ENCODE assay signal across 8 cellular contexts in the genomic region with DNA sequence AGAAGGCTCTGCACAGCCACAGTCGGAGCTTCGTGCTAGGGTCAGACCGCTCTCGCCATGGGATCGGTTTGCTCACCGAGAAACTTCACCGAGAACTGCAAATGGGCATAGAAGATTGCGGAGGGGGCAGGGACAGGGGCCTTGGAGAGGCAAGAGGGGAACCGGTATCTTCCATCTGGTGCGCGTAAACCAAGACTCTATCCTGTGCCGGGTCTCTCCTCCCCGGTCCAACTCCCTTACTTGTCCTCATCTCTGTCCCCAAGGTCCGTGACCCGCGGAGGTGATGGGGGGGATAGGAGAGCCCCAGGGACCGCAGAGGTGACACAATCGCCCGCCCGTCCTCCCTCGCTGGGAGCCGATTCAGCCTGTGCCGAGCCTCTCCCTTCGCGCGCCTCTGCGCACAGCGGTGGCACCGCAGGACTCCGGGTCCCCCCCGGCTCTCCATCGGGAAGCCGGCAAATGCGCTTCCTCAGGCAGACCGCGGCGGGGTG. TPM values are rescaled to one million over a fixed set of nuclear protein-coding genes. Genes with fewer than 3 reads are reported as not detected.
DNase-seq lines count a peak whose midpoint lies in the region; ATAC-seq, FAIRE-seq and TF ChIP-seq lines count a peak whose summit lies in the region.

No MANE protein-coding gene starts in this region.

- no peak overlapping the region for H3K56ac ChIP-seq in H1 (replicated peaks; ENCODE audit: insufficient read length, low read depth, low read length)

- no peak overlapping the region for H2AFZ ChIP-seq in H1 (ENCODE audit: low read length)

- TF ChIP-seq RAD21 in H1 (IDR thresholded peaks at IDR 0.05 in 1 of 2, conservative IDR thresholded peaks at IDR 0.05 in 1 of 2; ENCODE audit: low read depth in 2 of 2, low read length in 2 of 2), result no peak

- H2BK12ac ChIP-seq in H1 (ENCODE audit: low read depth, low read length), result no peak overlapping the region

- no peak overlapping the region for H2BK120ac ChIP-seq in H1 (replicated peaks; ENCODE audit: low read depth, low read length)

- H3K23me2 ChIP-seq in H1 (ENCODE audit: low read depth, low read length), result peaks cover 17% of the 10 kb centered on the region; the same call in 1 of the 2 replicates

- H3K79me2 ChIP-seq in H1 (ENCODE audit: control insufficient read depth in 1 of 2, insufficient read depth in 2 of 2, low read length in 2 of 2), result no peaks in the 10 kb centered on the region

- H4K8ac ChIP-seq in H1 (ENCODE audit: extremely low read depth, insufficient read depth, low read length), result peak overlapping the region; percentile 4

- 1% methylated on average over 26 of the region's 37 CpGs; no CpG with 5 or more reads in 1 of the 2 experiments for WGBS in H1 (ENCODE audit: extremely low coverage in 1 of 2, insufficient coverage in 1 of 2, insufficient read length in 1 of 2, insufficient replicate concordance in 2 of 2, low coverage in 1 of 2, low lambda C conversion rate in 2 of 2, missing lambda C conversion rate in 1 of 2), 2 experiments
- WGBS in urinary bladder, result 2% methylated on average over 37 of the region's 37 CpGs

- peak overlapping the region; percentile 83 to 90 for H3K4me2 ChIP-seq in H1 (ENCODE audit: insufficient read depth in 1 of 2, low read depth in 2 of 2, low read length in 2 of 2)

- H3K27me3 ChIP-seq in H1 (replicated peaks in 1 of 4; ENCODE audit: control insufficient read depth in 3 of 4, extremely low read depth in 1 of 4, insufficient read depth in 3 of 4, low read length in 3 of 4) (peaks cover 69 to 89% (median 86%) of the 10 kb centered on the region in 4 experiments), mononuclear cell (ENCODE audit: insufficient read depth, low read length) (peaks cover 39% of the 10 kb centered on the region)

- no peak for TF ChIP-seq POLR2A in H1 (IDR thresholded peaks at IDR 0.05; ENCODE audit: control extremely low read depth in 1 of 2, low read depth in 2 of 2, low read length in 2 of 2)

- no peaks in the 10 kb centered on the region for H3K36me3 ChIP-seq in H1 (ENCODE audit: control insufficient read depth in 2 of 4, insufficient read depth in 4 of 4, low read length in 3 of 4)
- H3K36me3 ChIP-seq in urinary bladder (ENCODE audit: insufficient read depth), result no peaks in the 10 kb centered on the region

- H2BK5ac ChIP-seq in H1 (ENCODE audit: low read depth, low read length), result no peak overlapping the region

- H3K9me3 ChIP-seq in H1 (ENCODE audit: insufficient read depth in 2 of 2, low read depth in 1 of 2, low read length in 1 of 2) (no peaks in the 10 kb centered on the region), mononuclear cell (ENCODE audit: low read depth, low read length) (no peaks in the 10 kb centered on the region)

- POLR2A ChIA-PET in H1 (lab: Charles Lee; ENCODE audit: partially characterized antibody), result interaction anchor here (0.7 to 1.3 kb wide), 3 partner anchors 12 to 110 kb away, joined by 3 to 4 read pairs (median 3); no protein-coding TSS in a partner anchor

- H4K20me1 ChIP-seq in H1 (replicated peaks in 1 of 2; ENCODE audit: control insufficient read depth in 1 of 2, insufficient read depth in 2 of 2, low read length in 2 of 2), result peaks cover 9 to 11% of the 10 kb centered on the region in 2 experiments

- no peak overlapping the region for H2AK5ac ChIP-seq in H1 (ENCODE audit: low read depth, low read length)

- no peak for TF ChIP-seq CTCF in H1 (IDR thresholded peaks at IDR 0.05; ENCODE audit: control extremely low read depth in 1 of 3, insufficient read depth in 1 of 3, low read depth in 1 of 3, low read length in 3 of 3)

- no peak overlapping the region for H3K23ac ChIP-seq in H1 (ENCODE audit: insufficient read length)

- H3K14ac ChIP-seq in H1 (ENCODE audit: insufficient read length), result no peak overlapping the region

- H4K91ac ChIP-seq in H1 (replicated peaks; ENCODE audit: insufficient read length, low read length), result no peak overlapping the region

- H3K4ac ChIP-seq in H1 (replicated peaks; ENCODE audit: insufficient read length, low read depth, low read length), result no peak overlapping the region

- H4K5ac ChIP-seq in H1 (ENCODE audit: insufficient read length, low read depth, low read length), result no peak overlapping the region

- H3K18ac ChIP-seq in H1 (ENCODE audit: extremely low read depth, low read length), result peak overlapping the region; percentile 65; the same call in 1 of the 2 replicates

- TF ChIP-seq EP300 in H1 (IDR thresholded peaks at IDR 0.05; ENCODE audit: borderline replicate concordance in 1 of 2, low read depth in 2 of 2, low read length in 2 of 2), result no peak

- H3K4me3 ChIP-seq in H1 (ENCODE audit: extremely low read depth in 1 of 4, insufficient read depth in 2 of 4, low read depth in 3 of 4, low read length in 4 of 4) (peak overlapping the region; percentile 24 to 79 (median 42)), mononuclear cell (ENCODE audit: low read length) (peak overlapping the region; percentile 46), urinary bladder (ENCODE audit: low read depth, low read length) (peak overlapping the region; percentile 76)

- H2BK20ac ChIP-seq in H1 (ENCODE audit: low read length), result no peak overlapping the region

- DNase-seq in NCI-H146 (lab: John Stamatoyannopoulos, UW) (peak; percentile 14), NCI-H146 treated with DMSO at 0.1 percent for 48 hours (lab: John Stamatoyannopoulos, UW; ENCODE audit: unreplicated experiment) (no peak), RKO (ENCODE audit: low spot score) (peak; percentile 62), H1 (ENCODE audit: low read depth in 1 of 2, low spot score in 2 of 2) (peak in 1 of 2 experiments; percentile 70), NCI-H1436 treated with DMSO at 0.1 percent for 48 hours (lab: John Stamatoyannopoulos, UW) (no peak)

- CTCF ChIA-PET in H1 (lab: Charles Lee; ENCODE audit: partially characterized antibody), result interaction anchor here (0.9 to 3.3 kb wide), 7 partner anchors 9 to 318 kb away, joined by 3 to 16 read pairs (median 4); no protein-coding TSS in a partner anchor

- FAIRE-seq in H1 (lab: Jason Lieb, UNC), result no peak

- H3K4me1 ChIP-seq in H1 (replicated peaks in 1 of 4; ENCODE audit: control insufficient read depth in 3 of 4, insufficient read depth in 4 of 4, low read length in 3 of 4), result peaks cover 0 to 12% (median 3%) of the 10 kb centered on the region in 4 experiments
- H3K4me1 ChIP-seq in mononuclear cell (ENCODE audit: insufficient read depth, low read length), result peaks cover 20% of the 10 kb centered on the region
- H3K4me1 ChIP-seq in urinary bladder (ENCODE audit: insufficient read depth), result no peaks in the 10 kb centered on the region

- no peak overlapping the region for H3K9ac ChIP-seq in H1 (replicated peaks in 1 of 4; ENCODE audit: extremely low read depth in 1 of 4, low read depth in 3 of 4, low read length in 3 of 4)

- H3K79me1 ChIP-seq in H1 (ENCODE audit: low read depth, low read length), result no peaks in the 10 kb centered on the region

- no peak for ATAC-seq in HG02642 (IDR thresholded peaks at IDR 0.05; ENCODE audit: poor library complexity, unreplicated experiment)

- H3K27ac ChIP-seq in H1 (ENCODE audit: low read depth, low read length), result no peak overlapping the region
- H3K27ac ChIP-seq in urinary bladder (ENCODE audit: low read depth), result no peak overlapping the region

- H2BK15ac ChIP-seq in H1 (ENCODE audit: low read length), result no peak overlapping the region

TF ChIP-seq in H1, 55 proteins besides CTCF, POLR2A, EP300 and RAD21:
- TF ChIP-seq, protein P1, sequence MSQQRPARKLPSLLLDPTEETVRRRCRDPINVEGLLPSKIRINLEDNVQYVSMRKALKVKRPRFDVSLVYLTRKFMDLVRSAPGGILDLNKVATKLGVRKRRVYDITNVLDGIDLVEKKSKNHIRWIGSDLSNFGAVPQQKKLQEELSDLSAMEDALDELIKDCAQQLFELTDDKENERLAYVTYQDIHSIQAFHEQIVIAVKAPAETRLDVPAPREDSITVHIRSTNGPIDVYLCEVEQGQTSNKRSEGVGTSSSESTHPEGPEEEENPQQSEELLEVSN (IDR thresholded peaks at IDR 0.05), result no peak
- TF ChIP-seq EZH2 (IDR thresholded peaks at IDR 0.05; ENCODE audit: low read depth, low read length, severe bottlenecking), result peak; percentile 70
- TF ChIP-seq BCL11A (IDR thresholded peaks at IDR 0.05; ENCODE audit: low read depth in 2 of 2, low read length in 2 of 2), result no peak
- no peak for TF ChIP-seq NRF1 (IDR thresholded peaks at IDR 0.05; ENCODE audit: low read depth, low read length)
- no peak for TF ChIP-seq CEBPB (IDR thresholded peaks at IDR 0.05; ENCODE audit: low read depth, low read length)
- TF ChIP-seq SUZ12 (IDR thresholded peaks at IDR 0.05; ENCODE audit: low read length), result peak; percentile 58
- TF ChIP-seq, protein P2, sequence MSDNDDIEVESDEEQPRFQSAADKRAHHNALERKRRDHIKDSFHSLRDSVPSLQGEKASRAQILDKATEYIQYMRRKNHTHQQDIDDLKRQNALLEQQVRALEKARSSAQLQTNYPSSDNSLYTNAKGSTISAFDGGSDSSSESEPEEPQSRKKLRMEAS (IDR thresholded peaks at IDR 0.05), result no peak
- TF ChIP-seq EGR1 (IDR thresholded peaks at IDR 0.05; ENCODE audit: borderline replicate concordance, low read depth, low read length), result no peak

RNA-seq across cellular contexts. Expression of gene SCD5, which starts 1.0 kb away (rescaled TPM):
- total RNA-seq in H1 (2021; fragmentation: NEBNext Ultra II Directional; extraction: Animal tissue kit (Norgen Biotek cat#: 25700)), result 0.88 and 1.2 TPM in 2 replicates
- polyA plus RNA-seq in H1 (2011; rRNA removed), result 0.92 and 1.1 TPM in 2 replicates
- polyA plus RNA-seq in H1 (2011; cell fraction: cytosol; rRNA removed), result 0.89 TPM
- polyA plus RNA-seq in H1 (2011; cell fraction: nucleus; rRNA removed), result 0.61 TPM
- polyA plus RNA-seq in H1 (2012, experiment 1 of 2), result 0.59 to 0.92 TPM (median 0.76 TPM) in 4 replicates
- polyA plus RNA-seq in H1 (2012, experiment 2 of 2), result 0.52 TPM
- 0.89 TPM for polyA plus RNA-seq in H1 (2013, experiment 1 of 2)
- polyA plus RNA-seq in H1 (2013, experiment 2 of 2), result 0.88 TPM
- polyA minus RNA-seq in H1 (2011; rRNA and poly(A)+ RNA removed), result 0.63 and 1.0 TPM in 2 replicates
- polyA minus RNA-seq in H1 (2011; cell fraction: cytosol; rRNA and poly(A)+ RNA removed), result 0.66 TPM
- 0.90 TPM for polyA minus RNA-seq in H1 (2011; cell fraction: nucleus; rRNA and poly(A)+ RNA removed)
- total RNA-seq in mononuclear cell, result 1.0 TPM
- total RNA-seq in urinary bladder, result 23.3 TPM
- polyA plus RNA-seq in urinary bladder, result 26.0 TPM

Comparison
In these comparisons a context has a peak if more than half of its experiments do, and no peak if none do; other contexts are left out.
1. DNase-seq: peak in NCI-H146 (single experiment) and RKO (single experiment); none in NCI-H146 treated with DMSO at 0.1 percent for 48 hours (single experiment) and NCI-H1436 treated with DMSO at 0.1 percent for 48 hours (single experiment).
2. RNA of gene SCD5, which starts 1.0 kb away (total RNA-seq): 23.3 TPM in urinary bladder (single experiment); 0.88 to 1.2 TPM in H1 and 1.0 TPM in mononuclear cell (single experiment); every median in the first group is over 10 times any median in the second.
3. Peak in every context shown above with its lines, with median percentiles within 50 percentile points of each other: H3K4me3 ChIP-seq.